ENCODE assay signal across 2 cellular contexts in the genomic region with DNA sequence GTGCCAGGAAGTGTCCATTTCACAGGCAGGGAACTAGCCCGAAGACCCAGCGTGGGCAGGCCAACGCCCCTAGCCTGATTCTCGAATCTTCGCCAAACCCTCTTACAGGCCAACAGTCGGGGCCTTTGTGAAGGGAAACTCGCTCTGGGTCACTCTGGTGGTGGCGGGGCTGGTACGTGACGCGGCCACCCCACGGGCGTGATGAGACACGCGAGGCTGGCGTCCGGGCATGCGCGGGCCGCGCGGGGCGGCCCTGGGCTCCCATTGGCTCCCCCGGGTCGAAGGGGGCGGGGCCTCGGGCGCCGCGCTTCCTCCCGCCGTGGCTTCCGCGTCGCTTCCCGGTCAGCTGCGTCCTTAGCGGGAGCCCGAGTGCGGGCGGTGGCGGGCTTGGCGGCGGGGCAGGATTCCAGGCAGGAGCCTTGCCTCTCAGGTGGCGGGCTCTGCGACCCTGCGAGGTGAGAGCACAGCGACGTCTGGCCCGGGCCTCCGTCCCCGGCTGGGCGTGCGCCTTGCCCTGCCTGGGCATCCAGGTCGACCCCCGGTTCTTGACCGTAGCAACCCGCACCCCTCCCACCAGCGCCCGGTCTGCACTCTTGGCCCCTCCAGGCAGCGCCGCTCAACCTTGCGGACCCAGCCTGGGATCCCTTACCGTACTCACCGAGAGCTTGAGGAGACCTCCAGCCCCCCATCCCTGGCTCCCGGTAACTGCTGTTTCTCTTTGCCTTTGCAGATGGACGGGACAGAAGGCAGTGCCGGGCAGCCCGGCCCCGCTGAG.
TF ChIP-seq lines count a peak whose summit lies in the region.

Gene FRMD8, plus strand, starts transcription at position 331 of the 775 bp plus-strand sequence. Its CDS starts 400 bp downstream, at position 731.

TF ChIP-seq in IMR-90, 13 proteins besides CTCF, POLR2A, EP300 and RAD21 (continued from another document):
- TF ChIP-seq CHD1 (IDR thresholded peaks at IDR 0.05; ENCODE audit: low read depth, low read length) (0 out of 2 replicates have a peak, but pooled peaks have one; percentile 46), FOS (IDR thresholded peaks at IDR 0.05; ENCODE audit: low read depth, low read length) (peak; percentile 10; the same call in 1 of the 2 replicates), CEBPB (IDR thresholded peaks at IDR 0.05; ENCODE audit: low read depth, low read length) (no peak), ELK1 (IDR thresholded peaks at IDR 0.05; ENCODE audit: borderline replicate concordance, low read depth, low read length) (no peak), SMC3 (IDR thresholded peaks at IDR 0.05; ENCODE audit: low read depth, low read length) (no peak), RCOR1 (IDR thresholded peaks at IDR 0.05; ENCODE audit: insufficient replicate concordance, low read length) (no peak), BHLHE40 (IDR thresholded peaks at IDR 0.05; ENCODE audit: low read depth, low read length) (no peak), MAZ (IDR thresholded peaks at IDR 0.05; ENCODE audit: borderline replicate concordance, low read depth, low read length) (peak; percentile 73; the same call in 1 of the 2 replicates), MAFK (IDR thresholded peaks at IDR 0.05; ENCODE audit: low read depth, low read length) (no peak)
TF ChIP-seq in IMR-90: peak in this region for 5.

TF ChIP-seq in PFSK-1, 5 proteins besides CTCF, POLR2A, EP300 and RAD21 (continued from another document):
- 0 out of 4 replicates have a peak, but pooled peaks of 1 of the 2 experiments have one; percentile 28 for TF ChIP-seq REST (IDR thresholded peaks at IDR 0.05; ENCODE audit: insufficient read depth in 1 of 2, low read depth in 2 of 2, low read length in 2 of 2)
